Comparison of ENCODE assay signal across 1 cellular context in genomic region chr6:70124882-70125535, GRCh38.
TF ChIP-seq lines count a peak whose summit lies in the region.

No MANE protein-coding gene starts in this region.

TF ChIP-seq in GM23338, 12 proteins besides CTCF, POLR2A, EP300 and RAD21 (continued from another document):
- TF ChIP-seq REST (IDR thresholded peaks at IDR 0.05; ENCODE audit: unreplicated experiment), result no peak
